Comparison of ENCODE assay signal across 20 cellular contexts in genomic region chr13:44040070-44040753, GRCh38.
DNase-seq lines count a peak whose midpoint lies in the region; TF ChIP-seq lines count a peak whose summit lies in the region.
"Had no signal": no experiment of that assay in that cellular context is flagged by ENCODE, and none has a peak within 500 bp of the region (broad histone marks: within the 10 kb centered on the region; RNA-seq: fewer than 3 reads in every experiment).

No MANE protein-coding gene starts in this region.

- no peaks in the 10 kb centered on the region for H4K20me1 ChIP-seq in hepatocyte (ENCODE audit: insufficient read depth, poor library complexity, severe bottlenecking)

- no peaks in the 10 kb centered on the region for H3K36me3 ChIP-seq in hepatocyte (replicated peaks; ENCODE audit: insufficient read depth, low read depth)
- H3K36me3 ChIP-seq in colonic mucosa = no peaks in the 10 kb centered on the region
- H3K36me3 ChIP-seq: Peyer's patch had no signal

- peak overlapping the region; percentile 32 for H3K27ac ChIP-seq in hepatocyte
- no peak overlapping the region for H3K27ac ChIP-seq in colonic mucosa
- H3K27ac ChIP-seq: HL-60, Peyer's patch, skin epidermis, testis had no signal

- H3K4me2 ChIP-seq in hepatocyte = no peak overlapping the region
- H3K4me2 ChIP-seq: GM23338 had no signal

- no peaks in the 10 kb centered on the region for H3K79me2 ChIP-seq in hepatocyte

- 67% methylated on average over 1 of the region's 1 CpG for WGBS in hepatocyte (ENCODE audit: low lambda C conversion rate, missing lambda C conversion rate)

- no peak for TF ChIP-seq CTCF in astrocyte of the spinal cord (IDR thresholded peaks at IDR 0.05; ENCODE audit: low read depth, low read length)
- TF ChIP-seq CTCF in hepatocyte (IDR thresholded peaks at IDR 0.05; ENCODE audit: poor library complexity) = no peak
- TF ChIP-seq CTCF in colonic mucosa (IDR thresholded peaks at IDR 0.05) = no peak

- no peak overlapping the region for H3K9ac ChIP-seq in colonic mucosa (ENCODE audit: low read depth in 2 of 2, low read length in 2 of 2)

- H2AFZ ChIP-seq in hepatocyte = no peak overlapping the region
- H2AFZ ChIP-seq: GM23338 had no signal

- in situ Hi-C loops in astrocyte of the spinal cord (cut with HindIII; ENCODE audit: low sequenced_read_pairs) = no loop called here

- H3K9me2 ChIP-seq in hepatocyte (replicated peaks; ENCODE audit: insufficient read depth) = no peaks in the 10 kb centered on the region

- DNase-seq in LoVo (ENCODE audit: low spot score) = peak; percentile 49
- peak; percentile 82 for DNase-seq in astrocyte of the spinal cord (ENCODE audit: low read depth, low spot score)
- DNase-seq in hepatocyte (ENCODE audit: low spot score) = no peak
- peak; percentile 30 for DNase-seq in stromal cell of bone marrow (ENCODE audit: low read depth)
- DNase-seq in DMS53 treated with DMSO at 0.1 percent for 48 hours (lab: John Stamatoyannopoulos, UW; ENCODE audit: unreplicated experiment) = no peak
- no peak for DNase-seq in colonic mucosa
- no peak for DNase-seq in GF-D8 (lab: John Stamatoyannopoulos, UW)
- DNase-seq: activated CD4-positive, alpha-beta memory T cell treated with anti-CD3 and anti-CD28 coated beads, Interleukin-2, amount 10 ng/mL, durations not matched to agents 7 days and 5 days; activated T-cell treated with anti-CD3 and anti-CD28 coated beads, Interleukin-2, amount 50 U/mL, for 48 hours; caudate nucleus; effector memory CD8-positive, alpha-beta T cell; KBM-7; NCI-H1417 treated with DMSO at 0.1 percent for 48 hours; NCI-H82; Peyer's patch; SW 1271; testis had no signal

- no peaks in the 10 kb centered on the region for H3K9me3 ChIP-seq in hepatocyte (ENCODE audit: low read depth)
- H3K9me3 ChIP-seq in colonic mucosa = no peaks in the 10 kb centered on the region
- H3K9me3 ChIP-seq: Peyer's patch, testis had no signal

- H3K4me1 ChIP-seq in hepatocyte (ENCODE audit: insufficient read depth) (peaks cover 6% of the 10 kb centered on the region), colonic mucosa (no peaks in the 10 kb centered on the region)
- H3K4me1 ChIP-seq: Peyer's patch, testis had no signal

- no peak overlapping the region for H3K4me3 ChIP-seq in astrocyte of the spinal cord (ENCODE audit: low read depth, low read length)
- H3K4me3 ChIP-seq in hepatocyte = no peak overlapping the region
- H3K4me3 ChIP-seq in colonic mucosa = no peak overlapping the region
- H3K4me3 ChIP-seq: GM23338, Peyer's patch, skin epidermis, testis had no signal

- H3K27me3 ChIP-seq in hepatocyte (no peaks in the 10 kb centered on the region), colonic mucosa (no peaks in the 10 kb centered on the region)
- H3K27me3 ChIP-seq: Peyer's patch, testis had no signal

- intact Hi-C loops in colonic mucosa (cut with DNase I) = no loop called here

Comparison
In these comparisons a context has a peak if more than half of its experiments do, and no peak if none do; other contexts are left out.
1. DNase-seq: peak in LoVo (single experiment), astrocyte of the spinal cord (single experiment) and stromal cell of bone marrow (single experiment); none in hepatocyte (single experiment), DMS53 treated with DMSO at 0.1 percent for 48 hours (single experiment), colonic mucosa (single experiment) and GF-D8 (single experiment).